ENCODE assay signal across 18 cellular contexts in genomic region chr1:241097479-241097878, GRCh38.
DNase-seq lines count a peak whose midpoint lies in the region; ATAC-seq and TF ChIP-seq lines count a peak whose summit lies in the region.
"Had no signal": no experiment of that assay in that cellular context is flagged by ENCODE, and none has a peak within 500 bp of the region (broad histone marks: within the 10 kb centered on the region; RNA-seq: fewer than 3 reads in every experiment).

No MANE protein-coding gene starts in this region.

- H3K36me3 ChIP-seq in GM23338 (ENCODE audit: insufficient read depth) (no peaks in the 10 kb centered on the region), HEK293 (ENCODE audit: control insufficient read depth in 2 of 2, insufficient read depth in 1 of 2, low read length in 2 of 2) (no peaks in the 10 kb centered on the region), endodermal cell (ENCODE audit: control insufficient read depth, insufficient read depth, low read length) (no peaks in the 10 kb centered on the region)
- H3K36me3 ChIP-seq: BLaER1 had no signal

- H3K79me2 ChIP-seq in GM23338 (replicated peaks; ENCODE audit: insufficient read depth) = no peaks in the 10 kb centered on the region

- H3K27me3 ChIP-seq in GM23338 (ENCODE audit: insufficient read depth) = no peaks in the 10 kb centered on the region
- H3K27me3 ChIP-seq in endodermal cell (ENCODE audit: control insufficient read depth, insufficient read depth, low read length, poor library complexity, severe bottlenecking) = peaks cover 31% of the 10 kb centered on the region
- H3K27me3 ChIP-seq: BLaER1 had no signal

- H3K27me3 Mint-ChIP-seq in GM23338 (ENCODE audit: insufficient read depth, low read depth, poor library complexity) (peaks cover 5% of the 10 kb centered on the region), endodermal cell (ENCODE audit: insufficient read depth) (peaks cover 11% of the 10 kb centered on the region)
- H3K27me3 Mint-ChIP-seq: B cell; CD4-positive, CD25-positive, alpha-beta regulatory T cell; CD8-positive, alpha-beta memory T cell had no signal

- H3K4me1 Mint-ChIP-seq in GM23338 = peaks cover 20% of the 10 kb centered on the region
- H3K4me1 Mint-ChIP-seq in endodermal cell = peaks cover 11% of the 10 kb centered on the region
- H3K4me1 Mint-ChIP-seq: B cell; CD4-positive, CD25-positive, alpha-beta regulatory T cell; CD8-positive, alpha-beta memory T cell had no signal

- H3K27ac Mint-ChIP-seq in GM23338 (no peak overlapping the region), endodermal cell (no peak overlapping the region)
- H3K27ac Mint-ChIP-seq: B cell; CD4-positive, CD25-positive, alpha-beta regulatory T cell; CD8-positive, alpha-beta memory T cell; HFFc6 had no signal

- H3K9me3 Mint-ChIP-seq in GM23338 (no peaks in the 10 kb centered on the region), endodermal cell (no peaks in the 10 kb centered on the region)
- H3K9me3 Mint-ChIP-seq: HFFc6 had no signal

- H3K4me2 ChIP-seq in GM23338 = no peak overlapping the region
- H3K4me2 ChIP-seq: BLaER1 had no signal

- no peak overlapping the region for H3K4me3 ChIP-seq in GM23338
- no peak overlapping the region for H3K4me3 ChIP-seq in HEK293 (ENCODE audit: low read depth, low read length)
- H3K4me3 ChIP-seq in endodermal cell (ENCODE audit: low read length) = no peak overlapping the region
- H3K4me3 ChIP-seq: BLaER1, GM23248 had no signal

- H3K4me1 ChIP-seq in GM23338 (ENCODE audit: insufficient read depth) (no peaks in the 10 kb centered on the region), HEK293 (ENCODE audit: control insufficient read depth, insufficient read depth, low read length) (no peaks in the 10 kb centered on the region), endodermal cell (ENCODE audit: control insufficient read depth, insufficient read depth, low read length) (no peaks in the 10 kb centered on the region)
- H3K4me1 ChIP-seq: BLaER1 had no signal

- ATAC-seq in GM23338 = peak; percentile 59
- no peak for ATAC-seq in GM21717 (IDR thresholded peaks at IDR 0.05; ENCODE audit: unreplicated experiment)
- ATAC-seq in GM21528 (IDR thresholded peaks at IDR 0.05; ENCODE audit: low FRiP score, unreplicated experiment) = no peak
- ATAC-seq: HCT116 had no signal

- H3K27ac ChIP-seq in GM23338 (ENCODE audit: low read depth) (no peak overlapping the region), HEK293 (ENCODE audit: extremely low read depth, low read depth, low read length) (no peak overlapping the region), endodermal cell (ENCODE audit: low read depth, low read length) (no peak overlapping the region)
- H3K27ac ChIP-seq: 22Rv1, BLaER1, C4-2B, GM23248 had no signal

- TF ChIP-seq CTCF in GM23338 (conservative IDR thresholded peaks at IDR 0.05; ENCODE audit: low read depth in 2 of 2) (peak in 1 of 2 experiments; percentile 40; a peak in 2 of 4 replicates), HEK293 (tag by site-specific recombination; IDR thresholded peaks at IDR 0.05) (no peak), endodermal cell (conservative IDR thresholded peaks at IDR 0.05) (peak; percentile 13)

- WGBS in endodermal cell (ENCODE audit: insufficient coverage in 1 of 2, insufficient read length in 1 of 2), 2 experiments = 92 to 98% methylated on average over 5 of the region's 5 CpGs

- H3K4me3 Mint-ChIP-seq in GM23338 = no peak overlapping the region
- no peak overlapping the region for H3K4me3 Mint-ChIP-seq in endodermal cell
- H3K4me3 Mint-ChIP-seq: B cell; CD4-positive, CD25-positive, alpha-beta regulatory T cell; CD8-positive, alpha-beta memory T cell; HFFc6 had no signal

- POLR2A ChIA-PET in HEK293 (lab: Yijun Ruan, JAX) = no interaction called here

- H3K9me2 ChIP-seq in GM23338 (ENCODE audit: insufficient read depth) = no peaks in the 10 kb centered on the region

- no peaks in the 10 kb centered on the region for H3K36me3 Mint-ChIP-seq in GM23338 (ENCODE audit: low read depth)
- no peaks in the 10 kb centered on the region for H3K36me3 Mint-ChIP-seq in endodermal cell (ENCODE audit: low read depth)
- H3K36me3 Mint-ChIP-seq: CD4-positive, CD25-positive, alpha-beta regulatory T cell; CD8-positive, alpha-beta memory T cell had no signal

- H3K9me3 ChIP-seq in HEK293 (ENCODE audit: control insufficient read depth, insufficient read depth, low read depth, low read length) = no peaks in the 10 kb centered on the region
- H3K9me3 ChIP-seq in endodermal cell (ENCODE audit: control insufficient read depth, low read length) = no peaks in the 10 kb centered on the region
- H3K9me3 ChIP-seq: BLaER1 had no signal

- CTCF ChIA-PET in HEK293 (lab: Yijun Ruan, JAX) = no interaction called here

- H3F3A ChIP-seq in GM23338 (replicated peaks; ENCODE audit: low read depth) = no peaks in the 10 kb centered on the region

- H4K20me1 ChIP-seq in GM23338 (replicated peaks; ENCODE audit: insufficient read depth) = no peaks in the 10 kb centered on the region
- H4K20me1 ChIP-seq: BLaER1 had no signal

- H3K9ac ChIP-seq in endodermal cell (ENCODE audit: extremely low read depth, low read length, poor library complexity, severe bottlenecking) = no peak overlapping the region
- H3K9ac ChIP-seq: BLaER1, GM23248 had no signal

- DNase-seq in GM23338 (ENCODE audit: low spot score) (no peak), endodermal cell (peak; percentile 60), DMS 273 (lab: John Stamatoyannopoulos, UW; ENCODE audit: unreplicated experiment) (no peak)
- DNase-seq: CD4-positive, CD25-positive, alpha-beta regulatory T cell; CD8-positive, alpha-beta memory T cell; DMS53; DMS79 treated with DMSO at 0.1 percent for 48 hours; GF-D8; GM23248; HFFc6 had no signal

- H2AFZ ChIP-seq in GM23338 = no peak overlapping the region
- H2AFZ ChIP-seq: GM23248 had no signal

TF ChIP-seq in GM23338, 12 proteins besides CTCF, POLR2A, EP300 and RAD21 (continues in another document):
- no peak for TF ChIP-seq REST (IDR thresholded peaks at IDR 0.05; ENCODE audit: unreplicated experiment)
- no peak for TF ChIP-seq NANOG (IDR thresholded peaks at IDR 0.05; ENCODE audit: borderline replicate concordance)

TF ChIP-seq in HEK293, 187 proteins besides CTCF, POLR2A, EP300 and RAD21:
- no peak for TF ChIP-seq ZNF513 (tag by site-specific recombination; IDR thresholded peaks at IDR 0.05)
- TF ChIP-seq ZBTB17 (tag by site-specific recombination; IDR thresholded peaks at IDR 0.05) = 0 out of 2 replicates have a peak, but pooled peaks have one; percentile 19
- no peak for TF ChIP-seq ZFP69B (tag by site-specific recombination; IDR thresholded peaks at IDR 0.05)
